In the genomic region with DNA sequence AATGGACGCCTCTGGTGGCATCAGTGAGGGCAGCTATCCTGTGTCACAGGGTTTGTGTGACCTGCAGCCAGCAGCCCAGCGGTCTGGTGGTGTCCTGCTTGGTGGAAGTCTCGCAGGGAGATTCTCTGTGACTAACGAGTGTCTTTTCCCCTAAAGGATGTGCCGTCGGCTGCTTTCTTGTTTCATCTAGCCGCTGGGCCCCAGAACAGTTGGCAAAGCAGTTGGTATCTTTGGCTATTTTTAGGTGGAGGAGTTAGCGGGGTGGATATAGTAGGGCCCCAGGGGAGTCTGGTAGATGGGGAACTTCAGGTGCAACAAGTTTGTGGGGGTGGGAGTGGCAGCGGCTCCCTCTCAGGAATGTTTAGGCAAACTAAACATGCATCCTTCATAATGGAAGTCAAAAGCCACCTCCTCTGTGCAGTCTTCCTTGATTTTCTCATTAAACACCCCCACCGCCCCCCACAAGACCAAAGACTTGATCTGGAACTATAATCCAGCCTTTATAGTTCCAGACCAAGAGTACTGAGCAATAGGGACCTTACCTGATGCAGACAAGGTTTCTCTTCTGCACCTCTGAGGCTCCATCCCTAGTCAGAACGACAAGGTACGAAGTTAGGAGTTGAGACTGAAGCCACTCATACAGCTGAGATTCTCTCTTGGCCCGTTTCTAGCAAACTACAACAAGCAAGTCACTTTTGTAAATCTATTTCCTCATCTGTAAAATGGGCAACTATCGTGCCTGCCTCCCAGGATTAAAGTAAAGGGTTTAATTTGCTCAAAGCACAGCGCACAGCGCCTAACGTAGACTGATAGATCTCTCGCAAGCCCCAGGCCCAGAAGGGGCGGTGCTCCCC, we compare ENCODE assay signal across 1 cellular context.
TF ChIP-seq lines count a peak whose summit lies in the region.

No MANE protein-coding gene starts in this region.

TF ChIP-seq in GM23338, 12 proteins besides CTCF, POLR2A, EP300 and RAD21 (continued from another document):
- TF ChIP-seq, protein P1, sequence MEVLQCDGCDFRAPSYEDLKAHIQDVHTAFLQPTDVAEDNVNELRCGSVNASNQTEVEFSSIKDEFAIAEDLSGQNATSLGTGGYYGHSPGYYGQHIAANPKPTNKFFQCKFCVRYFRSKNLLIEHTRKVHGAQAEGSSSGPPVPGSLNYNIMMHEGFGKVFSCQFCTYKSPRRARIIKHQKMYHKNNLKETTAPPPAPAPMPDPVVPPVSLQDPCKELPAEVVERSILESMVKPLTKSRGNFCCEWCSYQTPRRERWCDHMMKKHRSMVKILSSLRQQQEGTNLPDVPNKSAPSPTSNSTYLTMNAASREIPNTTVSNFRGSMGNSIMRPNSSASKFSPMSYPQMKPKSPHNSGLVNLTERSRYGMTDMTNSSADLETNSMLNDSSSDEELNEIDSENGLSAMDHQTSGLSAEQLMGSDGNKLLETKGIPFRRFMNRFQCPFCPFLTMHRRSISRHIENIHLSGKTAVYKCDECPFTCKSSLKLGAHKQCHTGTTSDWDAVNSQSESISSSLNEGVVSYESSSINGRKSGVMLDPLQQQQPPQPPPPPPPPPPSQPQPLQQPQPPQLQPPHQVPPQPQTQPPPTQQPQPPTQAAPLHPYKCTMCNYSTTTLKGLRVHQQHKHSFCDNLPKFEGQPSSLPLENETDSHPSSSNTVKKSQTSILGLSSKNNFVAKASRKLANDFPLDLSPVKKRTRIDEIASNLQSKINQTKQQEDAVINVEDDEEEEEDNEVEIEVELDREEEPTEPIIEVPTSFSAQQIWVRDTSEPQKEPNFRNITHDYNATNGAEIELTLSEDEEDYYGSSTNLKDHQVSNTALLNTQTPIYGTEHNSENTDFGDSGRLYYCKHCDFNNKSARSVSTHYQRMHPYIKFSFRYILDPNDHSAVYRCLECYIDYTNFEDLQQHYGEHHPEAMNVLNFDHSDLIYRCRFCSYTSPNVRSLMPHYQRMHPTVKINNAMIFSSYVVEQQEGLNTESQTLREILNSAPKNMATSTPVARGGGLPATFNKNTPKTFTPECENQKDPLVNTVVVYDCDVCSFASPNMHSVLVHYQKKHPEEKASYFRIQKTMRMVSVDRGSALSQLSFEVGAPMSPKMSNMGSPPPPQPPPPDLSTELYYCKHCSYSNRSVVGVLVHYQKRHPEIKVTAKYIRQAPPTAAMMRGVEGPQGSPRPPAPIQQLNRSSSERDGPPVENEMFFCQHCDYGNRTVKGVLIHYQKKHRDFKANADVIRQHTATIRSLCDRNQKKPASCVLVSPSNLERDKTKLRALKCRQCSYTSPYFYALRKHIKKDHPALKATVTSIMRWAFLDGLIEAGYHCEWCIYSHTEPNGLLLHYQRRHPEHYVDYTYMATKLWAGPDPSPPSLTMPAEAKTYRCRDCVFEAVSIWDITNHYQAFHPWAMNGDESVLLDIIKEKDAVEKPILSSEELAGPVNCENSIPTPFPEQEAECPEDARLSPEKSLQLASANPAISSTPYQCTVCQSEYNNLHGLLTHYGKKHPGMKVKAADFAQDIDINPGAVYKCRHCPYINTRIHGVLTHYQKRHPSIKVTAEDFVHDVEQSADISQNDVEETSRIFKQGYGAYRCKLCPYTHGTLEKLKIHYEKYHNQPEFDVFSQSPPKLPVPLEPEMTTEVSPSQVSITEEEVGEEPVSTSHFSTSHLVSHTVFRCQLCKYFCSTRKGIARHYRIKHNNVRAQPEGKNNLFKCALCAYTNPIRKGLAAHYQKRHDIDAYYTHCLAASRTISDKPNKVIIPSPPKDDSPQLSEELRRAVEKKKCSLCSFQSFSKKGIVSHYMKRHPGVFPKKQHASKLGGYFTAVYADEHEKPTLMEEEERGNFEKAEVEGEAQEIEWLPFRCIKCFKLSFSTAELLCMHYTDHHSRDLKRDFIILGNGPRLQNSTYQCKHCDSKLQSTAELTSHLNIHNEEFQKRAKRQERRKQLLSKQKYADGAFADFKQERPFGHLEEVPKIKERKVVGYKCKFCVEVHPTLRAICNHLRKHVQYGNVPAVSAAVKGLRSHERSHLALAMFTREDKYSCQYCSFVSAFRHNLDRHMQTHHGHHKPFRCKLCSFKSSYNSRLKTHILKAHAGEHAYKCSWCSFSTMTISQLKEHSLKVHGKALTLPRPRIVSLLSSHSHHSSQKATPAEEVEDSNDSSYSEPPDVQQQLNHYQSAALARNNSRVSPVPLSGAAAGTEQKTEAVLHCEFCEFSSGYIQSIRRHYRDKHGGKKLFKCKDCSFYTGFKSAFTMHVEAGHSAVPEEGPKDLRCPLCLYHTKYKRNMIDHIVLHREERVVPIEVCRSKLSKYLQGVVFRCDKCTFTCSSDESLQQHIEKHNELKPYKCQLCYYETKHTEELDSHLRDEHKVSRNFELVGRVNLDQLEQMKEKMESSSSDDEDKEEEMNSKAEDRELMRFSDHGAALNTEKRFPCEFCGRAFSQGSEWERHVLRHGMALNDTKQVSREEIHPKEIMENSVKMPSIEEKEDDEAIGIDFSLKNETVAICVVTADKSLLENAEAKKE (CRISPR knock-in tag; IDR thresholded peaks at IDR 0.05), result no peak
- TF ChIP-seq, protein P2, sequence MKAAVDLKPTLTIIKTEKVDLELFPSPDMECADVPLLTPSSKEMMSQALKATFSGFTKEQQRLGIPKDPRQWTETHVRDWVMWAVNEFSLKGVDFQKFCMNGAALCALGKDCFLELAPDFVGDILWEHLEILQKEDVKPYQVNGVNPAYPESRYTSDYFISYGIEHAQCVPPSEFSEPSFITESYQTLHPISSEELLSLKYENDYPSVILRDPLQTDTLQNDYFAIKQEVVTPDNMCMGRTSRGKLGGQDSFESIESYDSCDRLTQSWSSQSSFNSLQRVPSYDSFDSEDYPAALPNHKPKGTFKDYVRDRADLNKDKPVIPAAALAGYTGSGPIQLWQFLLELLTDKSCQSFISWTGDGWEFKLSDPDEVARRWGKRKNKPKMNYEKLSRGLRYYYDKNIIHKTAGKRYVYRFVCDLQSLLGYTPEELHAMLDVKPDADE (IDR thresholded peaks at IDR 0.05), result no peak
TF ChIP-seq in GM23338: peak in this region for 0.
